15 cellular contexts compared by ENCODE assay signal in genomic region chr14:94677747-94678146, GRCh38.
"Had no signal": no experiment of that assay in that cellular context is flagged by ENCODE, and none has a peak within 500 bp of the region (broad histone marks: within the 10 kb centered on the region; RNA-seq: fewer than 3 reads in every experiment).

No MANE protein-coding gene starts in this region.

- DNase-seq: activated CD8-positive, alpha-beta T cell treated with anti-CD3 and anti-CD28 coated beads for 36 hours; activated naive CD4-positive, alpha-beta T cell treated with Interleukin-2 at 50 U/mL for 16 hours; activated naive CD8-positive, alpha-beta T cell treated with anti-CD3 and anti-CD28 coated beads, Interleukin-2, amount 50 U/mL, for 24 hours; cerebellar nuclear complex; mammary epithelial cell; natural killer cell; SK-N-SH; small intestine; stimulated activated CD4-positive, alpha-beta T cell treated with anti-CD3 and anti-CD28 coated beads, Interleukin-4, amount 100 ng/mL, for 4 hours; stimulated activated CD8-positive, alpha-beta memory T cell treated with anti-CD3 and anti-CD28 coated beads, Interleukin-4, amount 100 ng/mL, for 48 hours; stimulated activated naive CD8-positive, alpha-beta T cell treated with anti-CD3 and anti-CD28 coated beads, Interleukin-15, Interleukin-2, amounts not matched to agents 100 U/mL and 50 U/mL, for 24 hours; T-helper 1 cell had no signal

- H3K4me1 Mint-ChIP-seq: activated naive CD8-positive, alpha-beta T cell treated with anti-CD3 and anti-CD28 coated beads, Interleukin-2, amount 50 U/mL, for 24 hours; natural killer cell had no signal

- H3K4me3 Mint-ChIP-seq: activated CD8-positive, alpha-beta T cell treated with anti-CD3 and anti-CD28 coated beads for 36 hours; activated naive CD8-positive, alpha-beta T cell treated with anti-CD3 and anti-CD28 coated beads, Interleukin-2, amount 50 U/mL, for 24 hours; natural killer cell had no signal

- H3K4me1 ChIP-seq: left lung, right atrium auricular region had no signal

- H3K4me3 ChIP-seq: left lung, right atrium auricular region had no signal

- H3K9me3 Mint-ChIP-seq: activated CD8-positive, alpha-beta T cell treated with anti-CD3 and anti-CD28 coated beads for 36 hours; activated naive CD8-positive, alpha-beta T cell treated with anti-CD3 and anti-CD28 coated beads, Interleukin-2, amount 50 U/mL, for 24 hours; natural killer cell had no signal

- H3K36me3 Mint-ChIP-seq: natural killer cell had no signal

- H3K27ac ChIP-seq: left lung, right atrium auricular region, VCaP had no signal

- H3K9me3 ChIP-seq: left lung, right atrium auricular region, SK-N-SH had no signal

- ATAC-seq: activated CD8-positive, alpha-beta T cell treated with anti-CD3 and anti-CD28 coated beads for 36 hours; activated naive CD8-positive, alpha-beta T cell treated with anti-CD3 and anti-CD28 coated beads, Interleukin-2, amount 50 U/mL, for 24 hours; left lung; natural killer cell; stimulated activated naive CD8-positive, alpha-beta T cell treated with anti-CD3 and anti-CD28 coated beads, Interleukin-15, Interleukin-2, amounts not matched to agents 100 U/mL and 50 U/mL, for 24 hours had no signal

- H3K27me3 ChIP-seq: right atrium auricular region had no signal

- H3K27ac Mint-ChIP-seq: activated CD8-positive, alpha-beta T cell treated with anti-CD3 and anti-CD28 coated beads for 36 hours; activated naive CD8-positive, alpha-beta T cell treated with anti-CD3 and anti-CD28 coated beads, Interleukin-2, amount 50 U/mL, for 24 hours; natural killer cell had no signal

- H3K36me3 ChIP-seq: left lung, right atrium auricular region had no signal
